13 cellular contexts compared by ENCODE assay signal in genomic region chr6:135209803-135210202, GRCh38. TPM values are rescaled to one million over a fixed set of nuclear protein-coding genes. Genes with fewer than 3 reads are reported as not detected.
A peak's percentile ranks its signal among the peaks of the same experiment; 100 is the strongest.
DNase-seq lines count a peak whose midpoint lies in the region; ATAC-seq and TF ChIP-seq lines count a peak whose summit lies in the region.
"Had no signal": no experiment of that assay in that cellular context is flagged by ENCODE, and none has a peak within 500 bp of the region (broad histone marks: within the 10 kb centered on the region; RNA-seq: fewer than 3 reads in every experiment).

No MANE protein-coding gene starts in this region.

- H3K4me3 Mint-ChIP-seq in activated B cell treated with CpG ODN at 0.5 μM for 24 hours, result peak overlapping the region; percentile 72

- H3K27me3 ChIP-seq in H7 (ENCODE audit: control insufficient read depth, insufficient read depth, low read length), result no peaks in the 10 kb centered on the region
- H3K27me3 ChIP-seq: BLaER1 treated with 17β-estradiol and CSF1 and Interleukin-3, amounts not matched to agents 10 nM and 100 nM; heart right ventricle had no signal

- ATAC-seq in activated B cell treated with CpG ODN at 0.5 μM for 24 hours (ENCODE audit: low read depth) (peak; percentile 57), GM21515 (IDR thresholded peaks at IDR 0.05; ENCODE audit: unreplicated experiment) (no peak)
- ATAC-seq: heart right ventricle had no signal

- peaks cover 9% of the 10 kb centered on the region for H3K4me1 Mint-ChIP-seq in activated B cell treated with CpG ODN at 0.5 μM for 24 hours

- no peaks in the 10 kb centered on the region for H3K9me3 Mint-ChIP-seq in activated B cell treated with CpG ODN at 0.5 μM for 24 hours

- H3K27me3 Mint-ChIP-seq in activated B cell treated with CpG ODN at 0.5 μM for 24 hours, result no peaks in the 10 kb centered on the region

- intact Hi-C loops in activated B cell treated with CpG ODN at 0.5 μM for 24 hours (cut with micrococcal nuclease), result no loop called here

- no peaks in the 10 kb centered on the region for H3K36me3 Mint-ChIP-seq in activated B cell treated with CpG ODN at 0.5 μM for 24 hours (ENCODE audit: low read depth)

- H3K36me3 ChIP-seq in H7 (replicated peaks; ENCODE audit: control insufficient read depth, insufficient read depth, low read length), result no peaks in the 10 kb centered on the region; the same call in 1 of the 2 replicates
- H3K36me3 ChIP-seq: heart right ventricle had no signal

- DNase-seq in CD1c-positive myeloid dendritic cell (ENCODE audit: extremely low spot score), result peak; percentile 57
- DNase-seq in KBM-7, result peak; percentile 97
- no peak for DNase-seq in activated B cell treated with CpG ODN at 0.5 μM for 24 hours
- peak; percentile 34 for DNase-seq in medulla oblongata (ENCODE audit: extremely low spot score)
- DNase-seq in H7, result no peak
- DNase-seq in NCI-H446 (lab: John Stamatoyannopoulos, UW), result no peak
- no peak for DNase-seq in NCI-H2081 (lab: John Stamatoyannopoulos, UW)
- DNase-seq: heart right ventricle; occipital lobe; stimulated activated CD4-positive, alpha-beta T cell treated with anti-CD3 and anti-CD28 coated beads, Interleukin-15, amount 100 ng/mL, for 24 hours had no signal

- H3K27ac Mint-ChIP-seq in activated B cell treated with CpG ODN at 0.5 μM for 24 hours, result peak overlapping the region; percentile 44

- in situ Hi-C loops in KBM-7 (cut with MboI; ENCODE audit: low pct_unique_long_range_greater_than_20kb, low sequenced_read_pairs), result no loop called here

- CTCF ChIA-PET in activated B cell treated with CpG ODN at 0.5 μM for 24 hours (lab: Charles Lee), result no interaction called here

- POLR2A ChIA-PET in activated B cell treated with CpG ODN at 0.5 μM for 24 hours (lab: Charles Lee), result no interaction called here

- TF ChIP-seq CTCF in activated B cell treated with CpG ODN at 0.5 μM for 24 hours (IDR thresholded peaks at IDR 0.05), result no peak

- H3K4me3 ChIP-seq in H7 (ENCODE audit: insufficient read depth, low read depth, low read length), result no peak overlapping the region
- H3K4me3 ChIP-seq: BLaER1 treated with 17β-estradiol and CSF1 and Interleukin-3, amounts not matched to agents 10 nM and 100 nM; SK-N-MC had no signal

RNA-seq across cellular contexts. Expression of gene MYB, which starts 28.7 kb away (rescaled TPM):
- total RNA-seq in activated B cell treated with CpG ODN at 0.5 μM for 24 hours, result 2.8 and 3.2 TPM in 2 replicates
- 0.94 and 1.8 TPM in 2 replicates for total RNA-seq in H7 (2014; rRNA removed; shearing (Covaris generic))

Comparison
In these comparisons a context has a peak if more than half of its experiments do, and no peak if none do; other contexts are left out.
1. DNase-seq: peak in CD1c-positive myeloid dendritic cell (single experiment), KBM-7 (single experiment) and medulla oblongata (single experiment); none in activated B cell treated with CpG ODN at 0.5 μM for 24 hours (single experiment), H7 (single experiment), NCI-H446 (0 of 2) and NCI-H2081 (0 of 2).